29 cellular contexts compared by ENCODE assay signal in the genomic region with DNA sequence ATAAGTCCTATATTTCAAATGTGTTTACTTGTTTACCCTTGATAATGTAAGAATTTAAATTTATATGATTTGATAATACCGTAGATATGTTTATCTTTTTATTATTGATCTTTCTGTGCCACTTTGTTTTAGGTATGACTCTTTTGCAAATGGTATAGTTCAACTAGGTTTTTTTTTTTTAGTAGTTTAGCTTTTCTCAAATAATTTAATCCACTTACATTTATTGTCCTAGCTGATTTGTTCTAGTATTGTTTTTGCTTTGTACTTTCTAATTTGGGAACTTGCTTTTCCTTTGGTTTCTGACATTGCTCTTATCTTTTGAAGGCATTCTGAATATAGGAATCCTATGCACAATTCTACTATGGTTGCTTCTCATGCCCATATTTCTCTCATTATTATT.
"Had no signal": no experiment of that assay in that cellular context is flagged by ENCODE, and none has a peak within 500 bp of the region (broad histone marks: within the 10 kb centered on the region; RNA-seq: fewer than 3 reads in every experiment).

No MANE protein-coding gene starts in this region.

- H3K9me3 Mint-ChIP-seq: natural killer cell treated with Interleukin-12 subunit alpha and Interleukin-12 subunit beta and Interleukin-15 and Interleukin-18, amount 100 ng/mL, for 72 hours; stimulated activated effector memory CD8-positive, alpha-beta T cell treated with anti-CD3 and anti-CD28 coated beads, Interleukin-12 subunit alpha, Interleukin-12 subunit beta, amount 100 ng/mL, for 72 hours; stimulated activated naive CD8-positive, alpha-beta T cell treated with anti-CD3 and anti-CD28 coated beads, Interleukin-15, Interleukin-2, amounts not matched to agents 100 ng/mL and 50 ng/mL, for 24 hours had no signal

- H3K27me3 Mint-ChIP-seq: natural killer cell treated with Interleukin-12 subunit alpha and Interleukin-12 subunit beta and Interleukin-15 and Interleukin-18, amount 100 ng/mL, for 72 hours; progenitor cell of endocrine pancreas; stimulated activated naive B cell treated with anti-CD40 and anti-IgM and Interleukin-4, amounts not matched to agents 10 μg/mL and 1 μg/mL and 100 μg/mL, for 72 hours had no signal

- H3K4me3 ChIP-seq: psoas muscle, right lobe of liver, sigmoid colon, stomach, thoracic aorta, thyroid gland, tibial nerve, upper lobe of left lung, vagina had no signal

- H3K4me3 Mint-ChIP-seq: natural killer cell treated with Interleukin-12 subunit alpha and Interleukin-12 subunit beta and Interleukin-15 and Interleukin-18, amount 100 ng/mL, for 72 hours; nephron progenitor cell; neural crest cell; stimulated activated effector memory CD8-positive, alpha-beta T cell treated with anti-CD3 and anti-CD28 coated beads, Interleukin-12 subunit alpha, Interleukin-12 subunit beta, amount 100 ng/mL, for 72 hours; stimulated activated naive B cell treated with anti-CD40 and anti-IgM and Interleukin-4, amounts not matched to agents 10 μg/mL and 1 μg/mL and 100 μg/mL, for 72 hours; stimulated activated naive CD8-positive, alpha-beta T cell treated with anti-CD3 and anti-CD28 coated beads, Interleukin-15, Interleukin-2, amounts not matched to agents 100 ng/mL and 50 ng/mL, for 24 hours had no signal

- FAIRE-seq: urothelium cell line had no signal

- H3K4me1 Mint-ChIP-seq: nephron progenitor cell had no signal

- H3K27ac ChIP-seq: neutrophil, parathyroid adenoma, psoas muscle, right lobe of liver, sigmoid colon, stomach, thoracic aorta, thyroid gland, tibial nerve, upper lobe of left lung, vagina had no signal

- H3K27me3 ChIP-seq: neutrophil, right lobe of liver, sigmoid colon, stomach, thyroid gland, tibial nerve, upper lobe of left lung, vagina had no signal

- H2AFZ ChIP-seq: parathyroid adenoma had no signal

- H3K36me3 ChIP-seq: neutrophil, right lobe of liver, sigmoid colon, thoracic aorta, thyroid gland, upper lobe of left lung, vagina had no signal

- H3K9ac ChIP-seq: parathyroid adenoma had no signal

- DNase-seq: nephron progenitor cell; nucleus accumbens; posterior cingulate gyrus; psoas muscle; right cardiac atrium; right lobe of liver; sigmoid colon; small intestine; stimulated activated CD4-positive, alpha-beta T cell treated with anti-CD3 and anti-CD28 coated beads, Interleukin-15, amount 100 ng/mL, for 24 hours; stimulated activated CD4-positive, alpha-beta T cell treated with anti-CD3 and anti-CD28 coated beads, Interleukin-2, amount 100 ng/mL, for 24 hours; stimulated activated CD4-positive, alpha-beta T cell treated with anti-CD3 and anti-CD28 coated beads, Interleukin-2, amount 100 ng/mL, for 48 hours; stimulated activated CD4-positive, alpha-beta T cell treated with anti-CD3 and anti-CD28 coated beads, Interleukin-4, amount 100 ng/mL, for 24 hours; stimulated activated naive B cell treated with anti-CD40 and anti-IgM and Interleukin-4, amounts not matched to agents 10 μg/mL and 1 μg/mL and 100 μg/mL, for 72 hours; stimulated activated naive CD4-positive, alpha-beta T cell treated with Interleukin-2 at 50 U/mL for 16 hours; stomach; thyroid gland; trophoblast cell; upper lobe of left lung had no signal

- H3K27ac Mint-ChIP-seq: natural killer cell treated with Interleukin-12 subunit alpha and Interleukin-12 subunit beta and Interleukin-15 and Interleukin-18, amount 100 ng/mL, for 72 hours; nephron progenitor cell; progenitor cell of endocrine pancreas; stimulated activated effector memory CD8-positive, alpha-beta T cell treated with anti-CD3 and anti-CD28 coated beads, Interleukin-12 subunit alpha, Interleukin-12 subunit beta, amount 100 ng/mL, for 72 hours; stimulated activated naive B cell treated with anti-CD40 and anti-IgM and Interleukin-4, amounts not matched to agents 10 μg/mL and 1 μg/mL and 100 μg/mL, for 72 hours; stimulated activated naive CD8-positive, alpha-beta T cell treated with anti-CD3 and anti-CD28 coated beads, Interleukin-15, Interleukin-2, amounts not matched to agents 100 ng/mL and 50 ng/mL, for 24 hours had no signal

- ATAC-seq: natural killer cell treated with Interleukin-12 subunit alpha and Interleukin-12 subunit beta and Interleukin-15 and Interleukin-18, amount 100 ng/mL, for 72 hours; psoas muscle; right cardiac atrium; right lobe of liver; stimulated activated effector memory CD8-positive, alpha-beta T cell treated with anti-CD3 and anti-CD28 coated beads, Interleukin-12 subunit alpha, Interleukin-12 subunit beta, amount 100 ng/mL, for 72 hours; stimulated activated naive B cell treated with anti-CD40 and anti-IgM and Interleukin-4, amounts not matched to agents 10 μg/mL and 1 μg/mL and 100 μg/mL, for 72 hours had no signal

- H3K9me3 ChIP-seq: neutrophil, right lobe of liver, stomach, thyroid gland, upper lobe of left lung, vagina had no signal

- H3K36me3 Mint-ChIP-seq: stimulated activated effector memory CD8-positive, alpha-beta T cell treated with anti-CD3 and anti-CD28 coated beads, Interleukin-12 subunit alpha, Interleukin-12 subunit beta, amount 100 ng/mL, for 72 hours had no signal
